ENCODE assay signal across 29 cellular contexts in the genomic region with DNA sequence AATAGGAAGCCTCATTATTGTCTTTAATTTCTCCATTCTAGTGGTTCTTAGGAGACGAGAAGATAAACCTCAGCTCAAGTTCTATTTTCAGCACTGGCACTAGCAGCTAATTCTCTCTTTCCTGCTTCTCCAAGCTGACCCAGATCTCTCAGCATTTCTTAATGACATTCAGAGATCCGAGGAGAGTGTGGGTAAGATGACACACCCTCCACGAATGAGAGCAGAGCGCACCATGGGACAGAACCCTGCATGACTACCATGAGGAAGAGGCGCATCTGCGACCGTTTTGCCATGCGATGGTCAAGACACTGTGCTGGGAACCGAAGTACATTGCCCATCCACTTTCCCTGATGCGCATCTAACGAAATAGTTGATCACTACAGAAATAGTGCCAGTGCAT.
"Had no signal": no experiment of that assay in that cellular context is flagged by ENCODE, and none has a peak within 500 bp of the region (broad histone marks: within the 10 kb centered on the region; RNA-seq: fewer than 3 reads in every experiment).

No MANE protein-coding gene starts in this region.

- H3K27ac Mint-ChIP-seq: naive thymus-derived CD8-positive, alpha-beta T cell; nephron progenitor cell; stimulated activated effector memory CD8-positive, alpha-beta T cell treated with anti-CD3 and anti-CD28 coated beads, Interleukin-12 subunit alpha, Interleukin-12 subunit beta, amount 100 ng/mL, for 72 hours had no signal

- H3K36me3 Mint-ChIP-seq: naive thymus-derived CD8-positive, alpha-beta T cell; stimulated activated effector memory CD8-positive, alpha-beta T cell treated with anti-CD3 and anti-CD28 coated beads, Interleukin-12 subunit alpha, Interleukin-12 subunit beta, amount 100 ng/mL, for 72 hours had no signal

- ATAC-seq: gastroesophageal sphincter; left colon; lower lobe of right lung; naive thymus-derived CD8-positive, alpha-beta T cell; right lobe of liver; stimulated activated effector memory CD8-positive, alpha-beta T cell treated with anti-CD3 and anti-CD28 coated beads, Interleukin-12 subunit alpha, Interleukin-12 subunit beta, amount 100 ng/mL, for 72 hours; stimulated activated naive CD8-positive, alpha-beta T cell treated with anti-CD3 and anti-CD28 coated beads, Interleukin-15, Interleukin-2, amounts not matched to agents 100 U/mL and 50 U/mL, for 24 hours; upper lobe of right lung had no signal

- H3K36me3 ChIP-seq: gastroesophageal sphincter, heart right ventricle, left ventricle myocardium inferior, lower lobe of right lung, prostate gland, right lobe of liver, tibial artery, upper lobe of right lung, uterus had no signal

- H3K9me3 ChIP-seq: gastroesophageal sphincter, lower lobe of right lung, prostate gland, right lobe of liver, testis, upper lobe of right lung, uterus had no signal

- DNase-seq: cerebellar nuclear complex; cortex of kidney; dorsolateral prefrontal cortex; effector CD4-positive, alpha-beta T cell; foreskin fibroblast; heart right ventricle; hippocampal formation; kidney glomerular epithelial cell; left colon; left ventricle myocardium inferior; lower lobe of right lung; naive thymus-derived CD8-positive, alpha-beta T cell; nephron progenitor cell; nucleus accumbens; retina; right lobe of liver; stimulated activated CD4-positive, alpha-beta T cell treated with anti-CD3 and anti-CD28 coated beads, Interleukin-12 subunit alpha, Interleukin-12 subunit beta, amount 100 ng/mL, for 4 hours; stimulated activated CD4-positive, alpha-beta T cell treated with anti-CD3 and anti-CD28 coated beads, Interleukin-1b, Interleukin-23, amount 100 ng/mL, for 48 hours; stimulated activated CD4-positive, alpha-beta T cell treated with anti-CD3 and anti-CD28 coated beads, Interleukin-4, amount 100 ng/mL, for 24 hours; stimulated activated naive CD8-positive, alpha-beta T cell treated with anti-CD3 and anti-CD28 coated beads, Interleukin-15, Interleukin-2, amounts not matched to agents 100 U/mL and 50 U/mL, for 24 hours; substantia nigra; testis; tibial artery; upper lobe of right lung; uterus had no signal

- H3K4me2 ChIP-seq: smooth muscle cell had no signal

- H3K27ac ChIP-seq: gastroesophageal sphincter, heart right ventricle, left ventricle myocardium inferior, lower lobe of right lung, prostate gland, right lobe of liver, testis, tibial artery, upper lobe of right lung, uterus had no signal

- H3K4me1 Mint-ChIP-seq: naive thymus-derived CD8-positive, alpha-beta T cell; stimulated activated effector memory CD8-positive, alpha-beta T cell treated with anti-CD3 and anti-CD28 coated beads, Interleukin-12 subunit alpha, Interleukin-12 subunit beta, amount 100 ng/mL, for 72 hours had no signal

- H3K4me3 ChIP-seq: dorsolateral prefrontal cortex, gastroesophageal sphincter, heart right ventricle, left ventricle myocardium inferior, lower lobe of right lung, prostate gland, right lobe of liver, smooth muscle cell, testis, tibial artery, upper lobe of right lung, uterus had no signal

- H3K27me3 ChIP-seq: dorsolateral prefrontal cortex, gastroesophageal sphincter, heart right ventricle, right lobe of liver, testis, tibial artery, upper lobe of right lung, uterus had no signal

- H3K4me1 ChIP-seq: gastroesophageal sphincter, lower lobe of right lung, prostate gland, right lobe of liver, testis, upper lobe of right lung, uterus had no signal

- H3K4me3 Mint-ChIP-seq: naive thymus-derived CD8-positive, alpha-beta T cell; nephron progenitor cell; stimulated activated effector memory CD8-positive, alpha-beta T cell treated with anti-CD3 and anti-CD28 coated beads, Interleukin-12 subunit alpha, Interleukin-12 subunit beta, amount 100 ng/mL, for 72 hours had no signal
